9 cellular contexts compared by ENCODE assay signal in the genomic region with DNA sequence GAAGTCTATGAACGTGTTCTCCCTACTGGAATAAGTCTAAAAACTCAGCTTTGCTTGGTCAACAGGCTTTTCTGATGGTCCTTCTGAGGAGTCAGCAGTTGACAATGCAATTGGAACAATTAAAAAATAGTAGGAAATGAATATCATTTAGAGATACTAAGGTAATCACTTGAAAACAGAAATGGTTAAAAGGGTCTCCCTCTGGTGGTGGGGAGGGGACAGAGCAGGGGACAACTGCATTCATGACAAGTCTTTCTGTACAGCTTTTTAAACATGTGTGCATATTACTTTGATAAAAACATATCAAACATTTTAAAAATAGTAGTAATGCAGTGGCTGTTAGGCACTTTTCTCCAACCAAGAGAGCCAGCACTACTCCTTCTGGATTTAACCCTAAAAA.
DNase-seq lines count a peak whose midpoint lies in the region; ATAC-seq and TF ChIP-seq lines count a peak whose summit lies in the region.
"Had no signal": no experiment of that assay in that cellular context is flagged by ENCODE, and none has a peak within 500 bp of the region (broad histone marks: within the 10 kb centered on the region; RNA-seq: fewer than 3 reads in every experiment).

No MANE protein-coding gene starts in this region.

- H3K9me3 Mint-ChIP-seq in MCF 10A (ENCODE audit: unreplicated experiment) = no peaks in the 10 kb centered on the region
- H3K9me3 Mint-ChIP-seq: activated naive CD8-positive, alpha-beta T cell treated with anti-CD3 and anti-CD28 coated beads, Interleukin-2, amount 10 ng/mL, durations not matched to agents 7 days and 5 days had no signal

- no peaks in the 10 kb centered on the region for H3K36me3 ChIP-seq in breast epithelium
- H3K36me3 ChIP-seq in adrenal gland (replicated peaks in 1 of 2) = no peaks in the 10 kb centered on the region
- H3K36me3 ChIP-seq in neural cell (ENCODE audit: insufficient read depth, low read length) = no peaks in the 10 kb centered on the region

- no peaks in the 10 kb centered on the region for H3K9me2 ChIP-seq in neural cell (ENCODE audit: insufficient read depth, low read length)

- 76 to 95% (median 82%) methylated on average over 1 of the region's 1 CpG for WGBS in adrenal gland, 4 donors

- H3K9me3 ChIP-seq in breast epithelium (no peaks in the 10 kb centered on the region), adrenal gland (replicated peaks in 1 of 3) (no peaks in the 10 kb centered on the region), neural cell (ENCODE audit: low read length) (no peaks in the 10 kb centered on the region)

- H3K27ac ChIP-seq in breast epithelium (no peak overlapping the region), adrenal gland (no peak overlapping the region), neural cell (ENCODE audit: low read length) (no peak overlapping the region)

- peak; percentile 70 for TF ChIP-seq RAD21 in neural cell (conservative IDR thresholded peaks at IDR 0.05)

- H3K27me3 Mint-ChIP-seq in MCF 10A (ENCODE audit: insufficient read depth, unreplicated experiment) = peaks cover 26% of the 10 kb centered on the region
- H3K27me3 Mint-ChIP-seq: activated naive CD8-positive, alpha-beta T cell treated with anti-CD3 and anti-CD28 coated beads, Interleukin-2, amount 10 ng/mL, durations not matched to agents 7 days and 5 days had no signal

- no peak overlapping the region for H3K4me3 Mint-ChIP-seq in MCF 10A (ENCODE audit: unreplicated experiment)
- H3K4me3 Mint-ChIP-seq: activated naive CD8-positive, alpha-beta T cell treated with anti-CD3 and anti-CD28 coated beads, Interleukin-2, amount 10 ng/mL, durations not matched to agents 7 days and 5 days had no signal

- BruUV-seq in MCF 10A (replicated peaks; lab: Mats Ljungman, UMichigan) = no TSS peak

- H3K4me1 Mint-ChIP-seq in MCF 10A (ENCODE audit: insufficient read depth, unreplicated experiment) = peaks cover 5% of the 10 kb centered on the region
- H3K4me1 Mint-ChIP-seq: activated naive CD8-positive, alpha-beta T cell treated with anti-CD3 and anti-CD28 coated beads, Interleukin-2, amount 10 ng/mL, durations not matched to agents 7 days and 5 days had no signal

- H2AFZ ChIP-seq in neural cell (ENCODE audit: low read depth, low read length) = no peak overlapping the region

- POLR2A ChIA-PET in MCF 10A (lab: Yijun Ruan, JAX) = interaction anchor here (0.7 kb wide), 1 partner anchor 1553 kb away, joined by 3 read pairs; no protein-coding TSS in a partner anchor

- DNase-seq in MCF 10A (ENCODE audit: unreplicated experiment) (peak; percentile 32), breast epithelium (ENCODE audit: low spot score in 2 of 2) (no peak), HS-27A (ENCODE audit: low read depth) (peak; percentile 1), adrenal gland (peak in 3 of 7 donors; percentile 11 to 56 (median 23))
- DNase-seq in activated effector memory CD4-positive, alpha-beta T cell treated with anti-CD3 and anti-CD28 coated beads, Interleukin-2, amount 50 U/mL, for 16 hours = no peak
- DNase-seq: activated naive CD8-positive, alpha-beta T cell treated with anti-CD3 and anti-CD28 coated beads, Interleukin-2, amount 10 ng/mL, durations not matched to agents 7 days and 5 days had no signal

- H3K4me3 ChIP-seq in breast epithelium (no peak overlapping the region), adrenal gland (no peak overlapping the region), neural cell (ENCODE audit: low read length) (no peak overlapping the region)

- no peak for TF ChIP-seq EP300 in neural cell (conservative IDR thresholded peaks at IDR 0.05; ENCODE audit: poor library complexity, severe bottlenecking)

- no peaks in the 10 kb centered on the region for H3K79me2 ChIP-seq in neural cell (replicated peaks; ENCODE audit: insufficient read depth, low read length)

- H3K9ac ChIP-seq in neural cell (ENCODE audit: low read length) = no peak overlapping the region

- TF ChIP-seq CTCF in MCF 10A (IDR thresholded peaks at IDR 0.05; ENCODE audit: unreplicated experiment) (peak; percentile 47), breast epithelium (IDR thresholded peaks at IDR 0.05) (no peak), adrenal gland (IDR thresholded peaks at IDR 0.05) (peak; percentile 24 to 46 (median 38)), neural cell (IDR thresholded peaks at IDR 0.05; ENCODE audit: poor library complexity, severe bottlenecking) (peak; percentile 69)

- no peak for ATAC-seq in HG02763 (IDR thresholded peaks at IDR 0.05; ENCODE audit: unreplicated experiment)
- no peak for ATAC-seq in HG03571 (IDR thresholded peaks at IDR 0.05; ENCODE audit: unreplicated experiment)

- intact Hi-C loops in MCF 10A (cut with micrococcal nuclease) = no loop called here
- intact Hi-C loops in breast epithelium (cut with DNase I; ENCODE audit: low total_unique reads) = no loop called here
- intact Hi-C loops in adrenal gland (cut with DNase I) = no loop called here

- H3K4me2 ChIP-seq in neural cell (ENCODE audit: low read length) = no peak overlapping the region

- H3K27me3 ChIP-seq in breast epithelium = no peaks in the 10 kb centered on the region
- no peaks in the 10 kb centered on the region for H3K27me3 ChIP-seq in adrenal gland
- no peaks in the 10 kb centered on the region for H3K27me3 ChIP-seq in neural cell (ENCODE audit: insufficient read depth, low read depth, low read length)

- no peaks in the 10 kb centered on the region for H3K36me3 Mint-ChIP-seq in MCF 10A (ENCODE audit: insufficient read depth, unreplicated experiment)
- H3K36me3 Mint-ChIP-seq: activated naive CD8-positive, alpha-beta T cell treated with anti-CD3 and anti-CD28 coated beads, Interleukin-2, amount 10 ng/mL, durations not matched to agents 7 days and 5 days had no signal

- no peaks in the 10 kb centered on the region for H4K20me1 ChIP-seq in neural cell (ENCODE audit: insufficient read depth)

- TF ChIP-seq POLR2A in breast epithelium (IDR thresholded peaks at IDR 0.05) = no peak
- TF ChIP-seq POLR2A in adrenal gland (IDR thresholded peaks at IDR 0.05) = no peak

- no peak overlapping the region for H3K27ac Mint-ChIP-seq in MCF 10A (ENCODE audit: low read depth, unreplicated experiment)
- H3K27ac Mint-ChIP-seq: activated naive CD8-positive, alpha-beta T cell treated with anti-CD3 and anti-CD28 coated beads, Interleukin-2, amount 10 ng/mL, durations not matched to agents 7 days and 5 days had no signal

- no peaks in the 10 kb centered on the region for H3F3A ChIP-seq in neural cell (ENCODE audit: insufficient read depth, low read length, poor library complexity, severe bottlenecking)

- CTCF ChIA-PET in MCF 10A (lab: Yijun Ruan, JAX) = interaction anchor here (0.6 to 0.9 kb wide), 4 partner anchors 10 to 789 kb away, joined by 3 to 4 read pairs (median 3); no protein-coding TSS in a partner anchor

- no peaks in the 10 kb centered on the region for H3K4me1 ChIP-seq in breast epithelium
- H3K4me1 ChIP-seq in adrenal gland (replicated peaks in 1 of 2) = no peaks in the 10 kb centered on the region

TF ChIP-seq in neural cell, 6 proteins besides CTCF, POLR2A, EP300 and RAD21:
- TF ChIP-seq POLR2AphosphoS5 (IDR thresholded peaks at IDR 0.05) (no peak), SMC3 (conservative IDR thresholded peaks at IDR 0.05; ENCODE audit: poor library complexity) (peak; percentile 80)

Comparison
In these comparisons a context has a peak if more than half of its experiments do, and no peak if none do; other contexts are left out.
1. DNase-seq: peak in MCF 10A (single experiment) and HS-27A (single experiment); none in breast epithelium (0 of 2) and activated effector memory CD4-positive, alpha-beta T cell treated with anti-CD3 and anti-CD28 coated beads, Interleukin-2, amount 50 U/mL, for 16 hours (single experiment).
2. CTCF ChIP-seq: peak in MCF 10A (single experiment), adrenal gland (6 of 6) and neural cell (single experiment); none in breast epithelium (0 of 3).